ENCODE assay signal across 8 cellular contexts in genomic region chr14:64706552-64707193, GRCh38. TPM values are rescaled to one million over a fixed set of nuclear protein-coding genes. Genes with fewer than 3 reads are reported as not detected.
DNase-seq lines count a peak whose midpoint lies in the region; ATAC-seq and TF ChIP-seq lines count a peak whose summit lies in the region.
"Had no signal": no experiment of that assay in that cellular context is flagged by ENCODE, and none has a peak within 500 bp of the region (broad histone marks: within the 10 kb centered on the region; RNA-seq: fewer than 3 reads in every experiment).

No MANE protein-coding gene starts in this region.

- H3K9me3 Mint-ChIP-seq in effector memory CD8-positive, alpha-beta T cell, result no peaks in the 10 kb centered on the region

- H3K9me3 ChIP-seq in Panc1 (ENCODE audit: control insufficient read depth, insufficient read depth, low read depth, low read length) (no peaks in the 10 kb centered on the region), mesenchymal stem cell (ENCODE audit: control insufficient read depth, low read length) (no peaks in the 10 kb centered on the region)

- peak overlapping the region; percentile 23 to 61 for H3K18ac ChIP-seq in mesenchymal stem cell (ENCODE audit: low read depth in 1 of 2, low read length in 2 of 2)

- WGBS in mesenchymal stem cell, result 6% methylated on average over 15 of the region's 15 CpGs

- H3K4me3 ChIP-seq in Panc1 (ENCODE audit: low read depth in 2 of 2, low read length in 2 of 2) (peak overlapping the region; percentile 71 to 76; a peak in 3 of 4 replicates), mesenchymal stem cell (ENCODE audit: insufficient read depth in 1 of 2, low read depth in 1 of 2, low read length in 2 of 2) (no peak overlapping the region)

- H3K14ac ChIP-seq in mesenchymal stem cell (ENCODE audit: low read length in 2 of 2), result peak overlapping the region in 1 of 2 experiments; percentile 53

- DNase-seq in Panc1 (ENCODE audit: low read depth, low spot score), result no peak
- no peak for DNase-seq in effector memory CD8-positive, alpha-beta T cell
- peak; percentile 75 for DNase-seq in mesenchymal stem cell
- DNase-seq in NCI-H345 (lab: John Stamatoyannopoulos, UW), result no peak
- DNase-seq: activated CD4-positive, alpha-beta T cell treated with anti-CD3 and anti-CD28 coated beads, Interleukin-2, amount 50 U/mL, for 4 hours had no signal

- peaks cover 17 to 25% of the 10 kb centered on the region in 2 donors for H3K27me3 Mint-ChIP-seq in effector memory CD8-positive, alpha-beta T cell

- peak overlapping the region; percentile 79 to 85 for H3K4me3 Mint-ChIP-seq in effector memory CD8-positive, alpha-beta T cell

- H3K27me3 ChIP-seq in Panc1 (ENCODE audit: control insufficient read depth, insufficient read depth, low read length) (no peaks in the 10 kb centered on the region), mesenchymal stem cell (ENCODE audit: control insufficient read depth in 1 of 2, insufficient read depth in 1 of 2, low read length in 2 of 2) (peaks cover 0 to 69% of the 10 kb centered on the region in 2 experiments)

- no peak overlapping the region for H2BK12ac ChIP-seq in mesenchymal stem cell (ENCODE audit: low read length in 2 of 2)

- H2AFZ ChIP-seq in mesenchymal stem cell (ENCODE audit: low read depth, low read length), result no peak overlapping the region

- H3K79me1 ChIP-seq in mesenchymal stem cell (replicated peaks; ENCODE audit: low read length, poor library complexity, severe bottlenecking), result no peaks in the 10 kb centered on the region

- in situ Hi-C loops in Panc1 (cut with HindIII; ENCODE audit: low pct_unique_long_range_greater_than_20kb, low sequenced_read_pairs), result no loop called here

- H3K36me3 ChIP-seq in Panc1 (ENCODE audit: control insufficient read depth, insufficient read depth, low read length), result no peaks in the 10 kb centered on the region; the same call in none of the 2 replicates
- peaks cover 0 to 3% of the 10 kb centered on the region in 2 experiments for H3K36me3 ChIP-seq in mesenchymal stem cell (ENCODE audit: control insufficient read depth in 1 of 2, insufficient read depth in 2 of 2, low read depth in 1 of 2, low read length in 2 of 2)

- CTCF ChIA-PET in Panc1 (lab: Charles Lee), result no interaction called here

- peaks cover 12% of the 10 kb centered on the region for H3K36me3 Mint-ChIP-seq in effector memory CD8-positive, alpha-beta T cell (ENCODE audit: insufficient read depth)

- H3K4ac ChIP-seq in mesenchymal stem cell (ENCODE audit: low read depth in 1 of 2, low read length in 2 of 2), result peak overlapping the region in 1 of 2 experiments; percentile 22

- no peak overlapping the region for H2AK5ac ChIP-seq in mesenchymal stem cell (ENCODE audit: low read length, severe bottlenecking)

- H3K4me1 ChIP-seq in Panc1 (ENCODE audit: control insufficient read depth, insufficient read depth, low read length) (peaks cover 45% of the 10 kb centered on the region), mesenchymal stem cell (ENCODE audit: control insufficient read depth, insufficient read depth, low read depth, low read length) (peaks cover 37% of the 10 kb centered on the region)

- peak overlapping the region; percentile 66 for H4K91ac ChIP-seq in mesenchymal stem cell (ENCODE audit: low read length)

- H3K4me1 Mint-ChIP-seq in effector memory CD8-positive, alpha-beta T cell (ENCODE audit: low read depth in 2 of 2), result peaks cover 60% of the 10 kb centered on the region in 2 donors

- H3K4me2 ChIP-seq in mesenchymal stem cell (ENCODE audit: low read length, poor library complexity, severe bottlenecking), result peak overlapping the region; percentile 86

- H2BK5ac ChIP-seq in mesenchymal stem cell (ENCODE audit: low read depth, low read length, poor library complexity, severe bottlenecking), result no peak overlapping the region

- peak overlapping the region; percentile 39 for H2BK15ac ChIP-seq in mesenchymal stem cell (ENCODE audit: low read depth, poor library complexity, severe bottlenecking)

- H3K27ac ChIP-seq in Panc1 (ENCODE audit: low read length) (peak overlapping the region; percentile 79), mesenchymal stem cell (ENCODE audit: low read length, poor library complexity, severe bottlenecking) (peak overlapping the region; percentile 82), temporal lobe (ENCODE audit: low read depth, low read length) (peak overlapping the region; percentile 96)

- H3K23ac ChIP-seq in mesenchymal stem cell (ENCODE audit: low read length in 2 of 2), result no peak overlapping the region

- no peak overlapping the region for H3K9ac ChIP-seq in mesenchymal stem cell (ENCODE audit: low read length)

- ATAC-seq in Panc1 (peak; percentile 37; the same call in 1 of the 2 replicates), HG03045 (IDR thresholded peaks at IDR 0.05; ENCODE audit: unreplicated experiment) (no peak), GM21381 (IDR thresholded peaks at IDR 0.05; ENCODE audit: unreplicated experiment) (no peak)
- no peak for ATAC-seq in effector memory CD8-positive, alpha-beta T cell (replicated peaks)

- intact Hi-C loops in Panc1 (cut with micrococcal nuclease; ENCODE audit: unreplicated experiment), result loop anchor here (5.0 kb wide), 1 partner anchor 56 kb away; no protein-coding TSS in a partner anchor

- H4K8ac ChIP-seq in mesenchymal stem cell (ENCODE audit: low read length), result peak overlapping the region; percentile 21

- H3K27ac Mint-ChIP-seq in effector memory CD8-positive, alpha-beta T cell, result peak overlapping the region; percentile 26 to 91

- TF ChIP-seq CTCF in Panc1 (IDR thresholded peaks at IDR 0.05), result no peak

- no TSS peak for BruUV-seq in Panc1 (replicated peaks; lab: Mats Ljungman, UMichigan)

- no peak overlapping the region for H2BK120ac ChIP-seq in mesenchymal stem cell (ENCODE audit: low read depth, low read length)

- POLR2A ChIA-PET in Panc1 (lab: Charles Lee), result no interaction called here

RNA-seq across cellular contexts. Expression of gene PLEKHG3, which starts 2.4 kb away (rescaled TPM):
- total RNA-seq in Panc1 (2021; ENCODE audit: unreplicated experiment) (34.0 TPM), temporal lobe (7.1 TPM)
- 27.0 TPM for polyA plus RNA-seq in Panc1 (2012; ENCODE audit: insufficient read length)
- polyA plus RNA-seq in mesenchymal stem cell (2013, experiment 1 of 2), result 14.9 TPM
- polyA plus RNA-seq in mesenchymal stem cell (2013, experiment 2 of 2), result 14.3 TPM

Comparison
In these comparisons a context has a peak if more than half of its experiments do, and no peak if none do; other contexts are left out.
1. H3K4me3 ChIP-seq: peak in Panc1 (2 of 2); none in mesenchymal stem cell (0 of 2).
2. Peak in every context shown above with its lines, with median percentiles within 50 percentile points of each other: H3K27ac ChIP-seq.